ENCODE assay signal across 20 cellular contexts in the genomic region with DNA sequence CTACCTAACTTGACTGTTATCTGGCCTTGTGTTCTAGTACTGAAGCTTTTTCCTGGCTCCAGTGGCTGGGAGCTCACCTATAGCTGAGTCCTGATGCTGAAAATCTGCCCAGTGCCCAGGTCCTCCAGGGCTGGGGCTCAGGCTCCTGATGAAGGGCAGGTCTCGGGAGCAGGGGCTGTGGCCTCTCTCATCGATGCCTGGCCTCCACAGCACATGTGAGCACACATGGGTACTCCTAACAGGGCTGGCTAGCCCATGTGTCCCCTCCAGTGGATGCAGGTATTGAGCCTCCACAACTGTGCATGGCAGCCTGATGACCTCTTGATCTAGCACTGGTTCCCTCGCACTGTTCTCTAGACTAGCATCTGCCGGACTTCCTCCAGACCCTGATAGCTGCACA. TPM values are rescaled to one million over a fixed set of nuclear protein-coding genes. Genes with fewer than 3 reads are reported as not detected.
DNase-seq lines count a peak whose midpoint lies in the region; ATAC-seq and TF ChIP-seq lines count a peak whose summit lies in the region.
"Had no signal": no experiment of that assay in that cellular context is flagged by ENCODE, and none has a peak within 500 bp of the region (broad histone marks: within the 10 kb centered on the region; RNA-seq: fewer than 3 reads in every experiment).

No MANE protein-coding gene starts in this region.

- peaks cover 41% of the 10 kb centered on the region for H3K36me3 Mint-ChIP-seq in activated CD4-positive, alpha-beta memory T cell treated with anti-CD3 and anti-CD28 coated beads for 36 hours
- peaks cover 34% of the 10 kb centered on the region for H3K36me3 Mint-ChIP-seq in activated CD4-positive, alpha-beta memory T cell treated with anti-CD3 and anti-CD28 coated beads, Interleukin-2, amount 10 ng/mL, durations not matched to agents 7 days and 5 days (ENCODE audit: low read depth)
- peaks cover 95% of the 10 kb centered on the region for H3K36me3 Mint-ChIP-seq in activated T-helper 17 cell treated with anti-CD3 and anti-CD28 coated beads, Interleukin-2, amount 50 U/mL, for 72 hours (ENCODE audit: low read depth)
- H3K36me3 Mint-ChIP-seq in stimulated activated effector memory CD8-positive, alpha-beta T cell treated with anti-CD3 and anti-CD28 coated beads, Interleukin-12 subunit alpha, Interleukin-12 subunit beta, amount 100 ng/mL, for 72 hours, result peaks cover 73% of the 10 kb centered on the region

- intact Hi-C loops in activated CD4-positive, alpha-beta memory T cell treated with anti-CD3 and anti-CD28 coated beads for 36 hours (cut with micrococcal nuclease), result no loop called here
- intact Hi-C loops in left ventricle myocardium inferior (cut with micrococcal nuclease), result no loop called here

- POLR2A ChIA-PET in activated CD4-positive, alpha-beta memory T cell treated with anti-CD3 and anti-CD28 coated beads for 36 hours (lab: Charles Lee), result no interaction called here
- POLR2A ChIA-PET in activated CD4-positive, alpha-beta memory T cell treated with anti-CD3 and anti-CD28 coated beads, Interleukin-2, amount 10 ng/mL, durations not matched to agents 7 days and 5 days (lab: Charles Lee), result no interaction called here

- H3K27me3 Mint-ChIP-seq in activated CD4-positive, alpha-beta memory T cell treated with anti-CD3 and anti-CD28 coated beads for 36 hours, result no peaks in the 10 kb centered on the region
- H3K27me3 Mint-ChIP-seq in activated CD4-positive, alpha-beta memory T cell treated with anti-CD3 and anti-CD28 coated beads, Interleukin-2, amount 10 ng/mL, durations not matched to agents 7 days and 5 days, result no peaks in the 10 kb centered on the region
- no peaks in the 10 kb centered on the region for H3K27me3 Mint-ChIP-seq in activated T-helper 17 cell treated with anti-CD3 and anti-CD28 coated beads, Interleukin-2, amount 50 U/mL, for 72 hours
- H3K27me3 Mint-ChIP-seq: activated naive CD8-positive, alpha-beta T cell treated with anti-CD3 and anti-CD28 coated beads, Interleukin-2, amount 50 U/mL, for 24 hours; CD4-positive, CD25-positive, alpha-beta regulatory T cell; effector memory CD8-positive, alpha-beta T cell had no signal

- CTCF ChIA-PET in activated CD4-positive, alpha-beta memory T cell treated with anti-CD3 and anti-CD28 coated beads for 36 hours (lab: Charles Lee), result interaction anchor here (1.3 kb wide), 1 partner anchor 10 kb away, joined by 4 read pairs; no protein-coding TSS in a partner anchor
- CTCF ChIA-PET in activated CD4-positive, alpha-beta memory T cell treated with anti-CD3 and anti-CD28 coated beads, Interleukin-2, amount 10 ng/mL, durations not matched to agents 7 days and 5 days (lab: Charles Lee), result interaction anchor here (1.2 to 1.5 kb wide), 2 partner anchors 24 to 55 kb away, joined by 3 to 4 read pairs; no protein-coding TSS in a partner anchor

- no peak for DNase-seq in activated CD4-positive, alpha-beta memory T cell treated with anti-CD3 and anti-CD28 coated beads for 36 hours
- DNase-seq in activated CD4-positive, alpha-beta memory T cell treated with anti-CD3 and anti-CD28 coated beads, Interleukin-2, amount 10 ng/mL, durations not matched to agents 7 days and 5 days, result no peak
- no peak for DNase-seq in left ventricle myocardium inferior
- DNase-seq in stimulated activated effector memory CD8-positive, alpha-beta T cell treated with anti-CD3 and anti-CD28 coated beads, Interleukin-12 subunit alpha, Interleukin-12 subunit beta, amount 100 ng/mL, for 72 hours (ENCODE audit: low spot score in 2 of 2), result no peak
- DNase-seq in HUDEP-2 (lab: John Stamatoyannopoulos, UW; ENCODE audit: unreplicated experiment in 76 of 76), result no peak
- no peak for DNase-seq in NCI-H446 treated with DMSO at 0.1 percent for 48 hours (lab: John Stamatoyannopoulos, UW)
- DNase-seq: activated CD4-positive, alpha-beta T cell treated with anti-CD3 and anti-CD28 coated beads for 1 hour; activated naive CD8-positive, alpha-beta T cell treated with anti-CD3 and anti-CD28 coated beads, Interleukin-2, amount 50 U/mL, for 24 hours; CD4-positive, CD25-positive, alpha-beta regulatory T cell; DMS53; effector memory CD8-positive, alpha-beta T cell; kidney; NCI-H187 treated with DMSO at 0.1 percent for 48 hours; NCI-H510A; stimulated activated CD4-positive, alpha-beta T cell treated with anti-CD3 and anti-CD28 coated beads, Interleukin-4, amount 100 ng/mL, for 24 hours; T1000 had no signal

- peaks cover 100% of the 10 kb centered on the region for H3K4me1 ChIP-seq in left ventricle myocardium inferior

- no peaks in the 10 kb centered on the region for H3K27me3 ChIP-seq in left ventricle myocardium inferior (ENCODE audit: low read depth)
- H3K27me3 ChIP-seq: tibial nerve had no signal

- TF ChIP-seq CTCF in left ventricle myocardium inferior (IDR thresholded peaks at IDR 0.05; ENCODE audit: borderline replicate concordance), result no peak

- peak overlapping the region; percentile 18 for H3K27ac Mint-ChIP-seq in activated CD4-positive, alpha-beta memory T cell treated with anti-CD3 and anti-CD28 coated beads for 36 hours
- no peak overlapping the region for H3K27ac Mint-ChIP-seq in activated CD4-positive, alpha-beta memory T cell treated with anti-CD3 and anti-CD28 coated beads, Interleukin-2, amount 10 ng/mL, durations not matched to agents 7 days and 5 days
- peak overlapping the region; percentile 30 for H3K27ac Mint-ChIP-seq in activated T-helper 17 cell treated with anti-CD3 and anti-CD28 coated beads, Interleukin-2, amount 50 U/mL, for 72 hours
- H3K27ac Mint-ChIP-seq in stimulated activated effector memory CD8-positive, alpha-beta T cell treated with anti-CD3 and anti-CD28 coated beads, Interleukin-12 subunit alpha, Interleukin-12 subunit beta, amount 100 ng/mL, for 72 hours, result peak overlapping the region; percentile 29
- H3K27ac Mint-ChIP-seq: activated naive CD8-positive, alpha-beta T cell treated with anti-CD3 and anti-CD28 coated beads, Interleukin-2, amount 50 U/mL, for 24 hours; effector memory CD8-positive, alpha-beta T cell had no signal

- no peaks in the 10 kb centered on the region for H3K9me3 Mint-ChIP-seq in activated CD4-positive, alpha-beta memory T cell treated with anti-CD3 and anti-CD28 coated beads for 36 hours
- H3K9me3 Mint-ChIP-seq in activated CD4-positive, alpha-beta memory T cell treated with anti-CD3 and anti-CD28 coated beads, Interleukin-2, amount 10 ng/mL, durations not matched to agents 7 days and 5 days, result no peaks in the 10 kb centered on the region
- H3K9me3 Mint-ChIP-seq in activated T-helper 17 cell treated with anti-CD3 and anti-CD28 coated beads, Interleukin-2, amount 50 U/mL, for 72 hours, result no peaks in the 10 kb centered on the region
- H3K9me3 Mint-ChIP-seq in stimulated activated effector memory CD8-positive, alpha-beta T cell treated with anti-CD3 and anti-CD28 coated beads, Interleukin-12 subunit alpha, Interleukin-12 subunit beta, amount 100 ng/mL, for 72 hours, result no peaks in the 10 kb centered on the region
- H3K9me3 Mint-ChIP-seq: activated naive CD8-positive, alpha-beta T cell treated with anti-CD3 and anti-CD28 coated beads, Interleukin-2, amount 50 U/mL, for 24 hours; CD4-positive, CD25-positive, alpha-beta regulatory T cell; effector memory CD8-positive, alpha-beta T cell had no signal

- peaks cover 11% of the 10 kb centered on the region for H3K4me1 Mint-ChIP-seq in activated CD4-positive, alpha-beta memory T cell treated with anti-CD3 and anti-CD28 coated beads for 36 hours (ENCODE audit: low read depth)
- peaks cover 4% of the 10 kb centered on the region for H3K4me1 Mint-ChIP-seq in activated CD4-positive, alpha-beta memory T cell treated with anti-CD3 and anti-CD28 coated beads, Interleukin-2, amount 10 ng/mL, durations not matched to agents 7 days and 5 days
- peaks cover 15% of the 10 kb centered on the region for H3K4me1 Mint-ChIP-seq in activated T-helper 17 cell treated with anti-CD3 and anti-CD28 coated beads, Interleukin-2, amount 50 U/mL, for 72 hours
- peaks cover 34% of the 10 kb centered on the region for H3K4me1 Mint-ChIP-seq in stimulated activated effector memory CD8-positive, alpha-beta T cell treated with anti-CD3 and anti-CD28 coated beads, Interleukin-12 subunit alpha, Interleukin-12 subunit beta, amount 100 ng/mL, for 72 hours

- H3K27ac ChIP-seq in left ventricle myocardium inferior (replicated peaks), result peak overlapping the region; percentile 85

- no peaks in the 10 kb centered on the region for H3K9me3 ChIP-seq in left ventricle myocardium inferior (replicated peaks)
- H3K9me3 ChIP-seq: tibial nerve had no signal

- H3K4me3 ChIP-seq in left ventricle myocardium inferior, result no peak overlapping the region
- H3K4me3 ChIP-seq: tibial nerve had no signal

- peaks cover 83% of the 10 kb centered on the region for H3K36me3 ChIP-seq in left ventricle myocardium inferior

- no peak for ATAC-seq in activated T-helper 17 cell treated with anti-CD3 and anti-CD28 coated beads, Interleukin-2, amount 50 U/mL, for 72 hours (replicated peaks)
- ATAC-seq in stimulated activated effector memory CD8-positive, alpha-beta T cell treated with anti-CD3 and anti-CD28 coated beads, Interleukin-12 subunit alpha, Interleukin-12 subunit beta, amount 100 ng/mL, for 72 hours, result no peak
- ATAC-seq in GM18511 (IDR thresholded peaks at IDR 0.05; ENCODE audit: unreplicated experiment), result no peak
- ATAC-seq: activated naive CD8-positive, alpha-beta T cell treated with anti-CD3 and anti-CD28 coated beads, Interleukin-2, amount 50 U/mL, for 24 hours; effector memory CD8-positive, alpha-beta T cell had no signal

- no peak overlapping the region for H3K4me3 Mint-ChIP-seq in activated CD4-positive, alpha-beta memory T cell treated with anti-CD3 and anti-CD28 coated beads for 36 hours
- H3K4me3 Mint-ChIP-seq in activated CD4-positive, alpha-beta memory T cell treated with anti-CD3 and anti-CD28 coated beads, Interleukin-2, amount 10 ng/mL, durations not matched to agents 7 days and 5 days, result no peak overlapping the region
- no peak overlapping the region for H3K4me3 Mint-ChIP-seq in activated T-helper 17 cell treated with anti-CD3 and anti-CD28 coated beads, Interleukin-2, amount 50 U/mL, for 72 hours
- no peak overlapping the region for H3K4me3 Mint-ChIP-seq in stimulated activated effector memory CD8-positive, alpha-beta T cell treated with anti-CD3 and anti-CD28 coated beads, Interleukin-12 subunit alpha, Interleukin-12 subunit beta, amount 100 ng/mL, for 72 hours
- H3K4me3 Mint-ChIP-seq: activated naive CD8-positive, alpha-beta T cell treated with anti-CD3 and anti-CD28 coated beads, Interleukin-2, amount 50 U/mL, for 24 hours; CD4-positive, CD25-positive, alpha-beta regulatory T cell; effector memory CD8-positive, alpha-beta T cell had no signal

RNA-seq across cellular contexts. Expression of gene PLAC9, which starts 34.9 kb away (rescaled TPM):
- not detected for total RNA-seq in activated CD4-positive, alpha-beta memory T cell treated with anti-CD3 and anti-CD28 coated beads for 36 hours
- total RNA-seq in activated CD4-positive, alpha-beta memory T cell treated with anti-CD3 and anti-CD28 coated beads, Interleukin-2, amount 10 ng/mL, durations not matched to agents 7 days and 5 days, result not detected
- not detected for total RNA-seq in activated T-helper 17 cell treated with anti-CD3 and anti-CD28 coated beads, Interleukin-2, amount 50 U/mL, for 72 hours
- 34.3 TPM for total RNA-seq in left ventricle myocardium inferior
- total RNA-seq: CD4-positive, CD25-positive, alpha-beta regulatory T cell; SK-MEL-5 had no signal

RNA-seq across cellular contexts. Expression of gene ANXA11, which starts 37.9 kb away (rescaled TPM):
- total RNA-seq in activated CD4-positive, alpha-beta memory T cell treated with anti-CD3 and anti-CD28 coated beads for 36 hours, result 100 to 1,000 TPM; 237 to 242 TPM
- 100 to 1,000 TPM; 271 to 273 TPM for total RNA-seq in activated CD4-positive, alpha-beta memory T cell treated with anti-CD3 and anti-CD28 coated beads, Interleukin-2, amount 10 ng/mL, durations not matched to agents 7 days and 5 days
- 100 to 1,000 TPM; 184 to 275 TPM for total RNA-seq in activated T-helper 17 cell treated with anti-CD3 and anti-CD28 coated beads, Interleukin-2, amount 50 U/mL, for 72 hours
- 390 TPM for total RNA-seq in left ventricle myocardium inferior

Comparison
In these comparisons a context has a peak if more than half of its experiments do, and no peak if none do; other contexts are left out.
1. RNA of gene PLAC9, which starts 34.9 kb away (total RNA-seq): 34.3 TPM in left ventricle myocardium inferior (single experiment); not detected in activated CD4-positive, alpha-beta memory T cell treated with anti-CD3 and anti-CD28 coated beads for 36 hours, not detected in activated T-helper 17 cell treated with anti-CD3 and anti-CD28 coated beads, Interleukin-2, amount 50 U/mL, for 72 hours and not detected in activated CD4-positive, alpha-beta memory T cell treated with anti-CD3 and anti-CD28 coated beads, Interleukin-2, amount 10 ng/mL, durations not matched to agents 7 days and 5 days; every median in the first group is over 10 times any median in the second.